1 cellular context compared by ENCODE assay signal in the genomic region with DNA sequence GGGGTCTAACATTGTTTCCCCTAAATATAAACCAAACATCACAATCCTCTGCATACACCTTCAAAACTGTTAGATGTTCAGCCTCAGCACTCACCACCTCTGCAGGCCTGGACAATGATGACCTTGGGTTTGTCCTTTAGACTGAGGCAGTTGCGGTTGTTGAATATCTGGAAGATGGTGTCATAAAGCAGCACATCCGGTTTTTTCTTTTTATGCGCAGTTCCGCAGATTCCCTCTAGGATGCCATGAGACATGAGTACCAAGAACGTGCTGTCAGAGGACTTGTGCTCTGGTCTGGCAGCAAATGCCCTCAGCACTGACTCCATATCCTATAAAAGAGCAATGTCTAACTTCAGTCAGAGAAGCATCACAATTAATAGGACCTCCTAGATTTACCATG.
TF ChIP-seq lines count a peak whose summit lies in the region.

No MANE protein-coding gene starts in this region.

TF ChIP-seq in K562, 482 proteins besides CTCF, POLR2A, EP300 and RAD21:
- peak; percentile 40; the same call in 1 of the 2 replicates for TF ChIP-seq GABPA (tag; conservative IDR thresholded peaks at IDR 0.05; ENCODE audit: low read depth)
- no peak for TF ChIP-seq TSC22D4 (tag; IDR thresholded peaks at IDR 0.05)
